ENCODE assay signal across 7 cellular contexts in genomic region chr1:155934097-155934932, GRCh38. TPM values are rescaled to one million over a fixed set of nuclear protein-coding genes. Genes with fewer than 3 reads are reported as not detected.
DNase-seq lines count a peak whose midpoint lies in the region; ATAC-seq, FAIRE-seq and TF ChIP-seq lines count a peak whose summit lies in the region.

KHDC4 (minus strand) TSS chr1:155934413; CDS start chr1:155934373, 40 bp downstream.

- TF ChIP-seq CTCF in astrocyte (IDR thresholded peaks at IDR 0.05; ENCODE audit: insufficient read depth, low read depth, low read length), result no peak

- H3K27ac Mint-ChIP-seq in astrocyte (ENCODE audit: unreplicated experiment), result peak within 1 kb of the TSS; percentile 26

- H2AFZ ChIP-seq in astrocyte (ENCODE audit: low read depth, low read length), result peak within 1 kb of the TSS; percentile 80

- H3K4me2 ChIP-seq in astrocyte (ENCODE audit: low read length), result peak within 1 kb of the TSS; percentile 86

- peak within 1 kb of the TSS; percentile 93 for H3K27ac ChIP-seq in astrocyte (ENCODE audit: low read depth, low read length)

- peak within 1 kb of the TSS; percentile 80 for H3K4me3 ChIP-seq in astrocyte (ENCODE audit: insufficient read depth, low read depth, low read length)

- peaks cover 2% of the 10 kb centered on the region for H3K36me3 Mint-ChIP-seq in astrocyte (ENCODE audit: low read depth, unreplicated experiment)

- no peaks in the 10 kb centered on the region for H3K9me3 Mint-ChIP-seq in astrocyte (ENCODE audit: unreplicated experiment)

- H3K36me3 ChIP-seq in astrocyte (ENCODE audit: insufficient read depth, low read length), result peaks cover 23% of the 10 kb centered on the region

- H3K4me3 Mint-ChIP-seq in astrocyte (ENCODE audit: unreplicated experiment), result no peak within 1 kb of the TSS

- no peaks in the 10 kb centered on the region for H3K27me3 ChIP-seq in astrocyte (ENCODE audit: insufficient read depth, low read length)

- ATAC-seq in GM18499 (IDR thresholded peaks at IDR 0.05; ENCODE audit: insufficient read depth, unreplicated experiment) (peak; percentile 76), HG02943 (IDR thresholded peaks at IDR 0.05; ENCODE audit: low read depth, unreplicated experiment) (peak; percentile 95)

- peaks cover 49% of the 10 kb centered on the region for H3K79me2 ChIP-seq in astrocyte (ENCODE audit: insufficient read depth, low read length)

- H3K4me1 ChIP-seq in astrocyte (ENCODE audit: insufficient read depth, low read length), result peaks cover 41% of the 10 kb centered on the region

- H3K27me3 Mint-ChIP-seq in astrocyte (ENCODE audit: low read depth, unreplicated experiment), result no peaks in the 10 kb centered on the region

- peak within 1 kb of the TSS; percentile 99 for H3K9ac ChIP-seq in astrocyte (ENCODE audit: low read length)

- intact Hi-C loops in T-helper 2 cell treated with Interferon-gamma antibody and Interleukin-4, amounts not matched to agents 100 ng/mL and 5 ng/mL, for 36 hours (cut with micrococcal nuclease), result loop anchor here (1.0 to 2.0 kb wide), 8 partner anchors 12 to 259 kb away; partner anchors contain the start of genes ARHGEF2, LAMTOR2, RIT1 and SYT11

- FAIRE-seq in astrocyte (lab: Jason Lieb, UNC), result peak; percentile 64

- peaks cover 15% of the 10 kb centered on the region for H3K4me1 Mint-ChIP-seq in astrocyte (ENCODE audit: low read depth, unreplicated experiment)

- H4K20me1 ChIP-seq in astrocyte (ENCODE audit: insufficient read depth, low read length), result peaks cover 37% of the 10 kb centered on the region

- peak; percentile 100 for DNase-seq in NCI-H187 treated with DMSO at 0.1 percent for 48 hours (lab: John Stamatoyannopoulos, UW)
- peak; percentile 97 for DNase-seq in astrocyte (ENCODE audit: low read depth)
- peak; percentile 94 for DNase-seq in hepatic stellate cell (ENCODE audit: low spot score)
- DNase-seq in renal cortical epithelial cell (ENCODE audit: low read depth), result peak; percentile 99

- no peaks in the 10 kb centered on the region for H3K9me3 ChIP-seq in astrocyte (ENCODE audit: insufficient read depth, low read depth, low read length)

RNA-seq across cellular contexts. Expression of gene KHDC4, which starts in this region (rescaled TPM):
- 73.8 and 82.8 TPM in 2 replicates for total RNA-seq in T-helper 2 cell treated with Interferon-gamma antibody and Interleukin-4, amounts not matched to agents 100 ng/mL and 5 ng/mL, for 36 hours
- total RNA-seq in astrocyte, result 44.6 and 48.2 TPM in 2 replicates
- 16.8 and 39.1 TPM in 2 replicates for total RNA-seq in renal cortical epithelial cell

Comparison
In these comparisons a context has a peak if more than half of its experiments do, and no peak if none do; other contexts are left out.
1. Peak in every context shown above with its lines: DNase-seq, ATAC-seq, H3K4me3 ChIP-seq and H3K27ac ChIP-seq.